8 cellular contexts compared by ENCODE assay signal in the genomic region with DNA sequence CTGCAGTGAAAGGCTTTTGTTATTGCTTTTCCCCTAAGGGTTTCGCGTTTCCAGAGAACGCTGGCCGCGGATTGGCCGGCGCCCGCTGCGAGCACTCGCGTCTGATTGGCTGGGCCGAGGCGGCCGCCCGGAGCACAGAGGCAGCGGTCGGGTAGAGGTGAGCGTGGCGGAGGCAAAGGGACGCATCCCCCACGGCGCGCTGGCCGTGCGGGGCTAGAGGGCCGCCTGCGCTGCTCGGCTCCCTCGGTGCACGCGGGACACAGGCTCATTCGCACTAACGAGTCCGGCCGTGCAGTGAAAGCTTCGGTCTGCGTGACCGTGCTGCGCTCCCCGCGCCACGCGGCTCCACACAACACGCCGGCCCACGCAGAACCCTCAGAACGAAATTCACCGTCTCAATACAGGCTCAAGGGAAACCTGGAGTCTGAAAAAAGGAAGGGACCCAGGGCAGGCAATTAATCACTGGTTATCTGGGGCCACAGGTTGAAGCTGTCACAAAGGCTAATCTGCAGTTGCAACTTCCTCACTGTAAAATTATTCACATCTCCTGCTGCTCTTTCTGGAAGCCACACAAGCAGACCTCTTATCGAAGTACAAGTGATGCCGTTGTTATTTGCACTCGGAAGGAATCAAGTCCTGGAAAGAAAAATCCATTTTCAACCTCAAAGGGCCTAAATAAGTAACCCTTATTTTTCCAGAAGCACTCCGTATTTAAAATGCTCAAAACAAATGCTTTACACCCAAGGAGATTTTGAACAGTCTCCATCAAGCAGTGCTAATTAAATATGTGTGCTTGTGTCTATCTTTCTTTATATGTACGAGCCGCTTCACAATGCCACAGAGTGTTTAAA.
DNase-seq lines count a peak whose midpoint lies in the region; TF ChIP-seq lines count a peak whose summit lies in the region.

No MANE protein-coding gene starts in this region.

- H4K20me1 ChIP-seq in hepatocyte (ENCODE audit: insufficient read depth, poor library complexity, severe bottlenecking) = no peaks in the 10 kb centered on the region

- H3K36me3 ChIP-seq in hepatocyte (replicated peaks; ENCODE audit: insufficient read depth, low read depth) = no peaks in the 10 kb centered on the region

- H2AFZ ChIP-seq in hepatocyte = no peak overlapping the region

- peak; percentile 49 for DNase-seq in CMK (ENCODE audit: low read depth)
- DNase-seq in GM19238 (ENCODE audit: insufficient read length, low spot score) = peak; percentile 43
- peak; percentile 78 for DNase-seq in HPDE6-E6E7 (ENCODE audit: extremely low spot score)
- peak; percentile 77 to 85 for DNase-seq in NOMO-1 (lab: John Stamatoyannopoulos, UW; ENCODE audit: unreplicated experiment in 2 of 2)
- no peak for DNase-seq in astrocyte of the cerebellum (ENCODE audit: low read depth)
- DNase-seq in hepatocyte (ENCODE audit: low spot score) = peak; percentile 86
- DNase-seq in posterior cingulate gyrus = peak; percentile 84 to 98 (median 89)
- no peak for DNase-seq in SKM-1 treated with dmso at 0.1 percent for 144 hours (lab: John Stamatoyannopoulos, UW; ENCODE audit: unreplicated experiment)

- H3K9me2 ChIP-seq in hepatocyte (replicated peaks; ENCODE audit: insufficient read depth) = no peaks in the 10 kb centered on the region

- in situ Hi-C loops in astrocyte of the cerebellum (cut with HindIII; ENCODE audit: low sequenced_read_pairs) = no loop called here

- peak overlapping the region; percentile 41 for H3K4me3 ChIP-seq in astrocyte of the cerebellum (ENCODE audit: low read depth, low read length)
- peak overlapping the region; percentile 0 for H3K4me3 ChIP-seq in hepatocyte

- TF ChIP-seq CTCF in astrocyte of the cerebellum (IDR thresholded peaks at IDR 0.05; ENCODE audit: low read depth, low read length, missing control alignments) (no peak), hepatocyte (IDR thresholded peaks at IDR 0.05; ENCODE audit: poor library complexity) (no peak)

- peak overlapping the region; percentile 87 for H3K4me2 ChIP-seq in hepatocyte

- no peaks in the 10 kb centered on the region for H3K27me3 ChIP-seq in hepatocyte

- intact Hi-C loops in posterior cingulate gyrus (cut with DNase I) = no loop called here

- H3K79me2 ChIP-seq in hepatocyte = peaks cover 41% of the 10 kb centered on the region

- 3% methylated on average over 53 of the region's 54 CpGs for WGBS in hepatocyte (ENCODE audit: low lambda C conversion rate, missing lambda C conversion rate)

- H3K4me1 ChIP-seq in hepatocyte (ENCODE audit: insufficient read depth) = peaks cover 76% of the 10 kb centered on the region

- H3K27ac ChIP-seq in hepatocyte = peak overlapping the region; percentile 81

- H3K9me3 ChIP-seq in hepatocyte (ENCODE audit: low read depth) = no peaks in the 10 kb centered on the region

Comparison
In these comparisons a context has a peak if more than half of its experiments do, and no peak if none do; other contexts are left out.
1. DNase-seq: peak in CMK (single experiment), GM19238 (single experiment), HPDE6-E6E7 (single experiment), NOMO-1 (2 of 2), hepatocyte (single experiment) and posterior cingulate gyrus (10 of 10); none in astrocyte of the cerebellum (single experiment) and SKM-1 treated with dmso at 0.1 percent for 144 hours (single experiment).